22 cellular contexts compared by ENCODE assay signal in genomic region chr3:106397004-106397403, GRCh38.
"Had no signal": no experiment of that assay in that cellular context is flagged by ENCODE, and none has a peak within 500 bp of the region (broad histone marks: within the 10 kb centered on the region; RNA-seq: fewer than 3 reads in every experiment).

No MANE protein-coding gene starts in this region.

- H3K9me3 Mint-ChIP-seq: naive thymus-derived CD8-positive, alpha-beta T cell; stimulated activated memory B cell treated with anti-CD40 and anti-IgM and Interleukin-4, amounts not matched to agents 10 μg/mL and 1 μg/mL and 100 μg/mL, for 72 hours had no signal

- H2AFZ ChIP-seq: hepatocyte had no signal

- H3K9me3 ChIP-seq: mucosa of descending colon, neutrophil, psoas muscle, spleen, stomach, thoracic aorta, transverse colon had no signal

- H3K79me2 ChIP-seq: hepatocyte had no signal

- H3K36me3 Mint-ChIP-seq: naive thymus-derived CD8-positive, alpha-beta T cell; stimulated activated memory B cell treated with anti-CD40 and anti-IgM and Interleukin-4, amounts not matched to agents 10 μg/mL and 1 μg/mL and 100 μg/mL, for 72 hours had no signal

- FAIRE-seq: islet of Langerhans had no signal

- ATAC-seq: mucosa of descending colon; naive thymus-derived CD8-positive, alpha-beta T cell; psoas muscle; sciatic nerve; stimulated activated memory B cell treated with anti-CD40 and anti-IgM and Interleukin-4, amounts not matched to agents 10 μg/mL and 1 μg/mL and 100 μg/mL, for 72 hours had no signal

- H3K4me2 ChIP-seq: hepatocyte had no signal

- H3K27me3 Mint-ChIP-seq: naive thymus-derived CD8-positive, alpha-beta T cell; stimulated activated memory B cell treated with anti-CD40 and anti-IgM and Interleukin-4, amounts not matched to agents 10 μg/mL and 1 μg/mL and 100 μg/mL, for 72 hours had no signal

- H3K4me3 ChIP-seq: dorsolateral prefrontal cortex, hepatocyte, mucosa of descending colon, psoas muscle, spleen, stomach, thoracic aorta, transverse colon had no signal

- H3K27me3 ChIP-seq: dorsolateral prefrontal cortex, hepatocyte, neutrophil, spleen, stomach, transverse colon had no signal

- H3K4me1 Mint-ChIP-seq: naive thymus-derived CD8-positive, alpha-beta T cell; stimulated activated memory B cell treated with anti-CD40 and anti-IgM and Interleukin-4, amounts not matched to agents 10 μg/mL and 1 μg/mL and 100 μg/mL, for 72 hours had no signal

- H3K27ac ChIP-seq: dorsolateral prefrontal cortex, hepatocyte, neutrophil, psoas muscle, spleen, stomach, thoracic aorta, transverse colon had no signal

- H3K4me1 ChIP-seq: psoas muscle, spleen, stomach, transverse colon had no signal

- DNase-seq: cortex of kidney; dorsolateral prefrontal cortex; effector CD8-positive, alpha-beta T cell; foreskin melanocyte; head of caudate nucleus; kidney glomerular epithelial cell; mucosa of descending colon; naive thymus-derived CD8-positive, alpha-beta T cell; psoas muscle; spleen; stimulated activated CD4-positive, alpha-beta T cell treated with anti-CD3 and anti-CD28 coated beads, Interleukin-15, amount 100 ng/mL, for 24 hours; stimulated activated CD4-positive, alpha-beta T cell treated with anti-CD3 and anti-CD28 coated beads, Interleukin-1b, Interleukin-23, amount 100 ng/mL, for 48 hours; stimulated activated CD4-positive, alpha-beta T cell treated with anti-CD3 and anti-CD28 coated beads, Interleukin-4, amount 100 ng/mL, for 24 hours; stomach; substantia nigra; transverse colon had no signal

- H3K4me3 Mint-ChIP-seq: naive thymus-derived CD8-positive, alpha-beta T cell; stimulated activated memory B cell treated with anti-CD40 and anti-IgM and Interleukin-4, amounts not matched to agents 10 μg/mL and 1 μg/mL and 100 μg/mL, for 72 hours had no signal

- H3K36me3 ChIP-seq: neutrophil, spleen, stomach, thoracic aorta, transverse colon had no signal

- H3K27ac Mint-ChIP-seq: naive thymus-derived CD8-positive, alpha-beta T cell; stimulated activated memory B cell treated with anti-CD40 and anti-IgM and Interleukin-4, amounts not matched to agents 10 μg/mL and 1 μg/mL and 100 μg/mL, for 72 hours had no signal
